17 cellular contexts compared by ENCODE assay signal in genomic region chr1:119868176-119868575, GRCh38. TPM values are rescaled to one million over a fixed set of nuclear protein-coding genes. Genes with fewer than 3 reads are reported as not detected.
DNase-seq lines count a peak whose midpoint lies in the region; ATAC-seq and TF ChIP-seq lines count a peak whose summit lies in the region.
"Had no signal": no experiment of that assay in that cellular context is flagged by ENCODE, and none has a peak within 500 bp of the region (broad histone marks: within the 10 kb centered on the region; RNA-seq: fewer than 3 reads in every experiment).

No MANE protein-coding gene starts in this region.

- H3K9ac ChIP-seq in PC-3 (ENCODE audit: low read length) = no peak overlapping the region
- H3K9ac ChIP-seq: BLaER1 treated with 17β-estradiol and CSF1 and Interleukin-3, amounts not matched to agents 10 nM and 100 nM had no signal

- no peak overlapping the region for H3K27ac Mint-ChIP-seq in activated CD4-positive, alpha-beta T cell treated with anti-CD3 and anti-CD28 coated beads, Interleukin-2, amount 10 ng/mL, durations not matched to agents 24 days and 14 days
- no peak overlapping the region for H3K27ac Mint-ChIP-seq in activated naive CD4-positive, alpha-beta T cell treated with anti-CD3 and anti-CD28 coated beads for 36 hours
- H3K27ac Mint-ChIP-seq: CD4-positive, alpha-beta T cell; H9; IgD-negative memory B cell had no signal

- WGBS in thyroid gland, 2 donors = 88 to 91% methylated on average over 2 of the region's 2 CpGs

- no peaks in the 10 kb centered on the region for H4K20me1 ChIP-seq in PC-3 (ENCODE audit: low read length)
- H4K20me1 ChIP-seq: BLaER1 treated with 17β-estradiol and CSF1 and Interleukin-3, amounts not matched to agents 10 nM and 100 nM had no signal

- no peak overlapping the region for H3K4me3 ChIP-seq in PC-3 (ENCODE audit: low read length)
- no peak overlapping the region for H3K4me3 ChIP-seq in mucosa of descending colon
- no peak overlapping the region for H3K4me3 ChIP-seq in thyroid gland (replicated peaks in 1 of 3)
- H3K4me3 ChIP-seq: BLaER1 treated with 17β-estradiol and CSF1 and Interleukin-3, amounts not matched to agents 10 nM and 100 nM had no signal

- POLR2A ChIA-PET in PC-3 (lab: Charles Lee; ENCODE audit: unreplicated experiment) = no interaction called here

- no peaks in the 10 kb centered on the region for H3K36me3 ChIP-seq in PC-3 (ENCODE audit: low read depth, low read length)
- H3K36me3 ChIP-seq in mucosa of descending colon (ENCODE audit: low read depth) = no peaks in the 10 kb centered on the region
- no peaks in the 10 kb centered on the region for H3K36me3 ChIP-seq in thyroid gland
- H3K36me3 ChIP-seq: BLaER1 treated with 17β-estradiol and CSF1 and Interleukin-3, amounts not matched to agents 10 nM and 100 nM had no signal

- H3F3A ChIP-seq in PC-3 (ENCODE audit: low read length, unreplicated experiment) = no peaks in the 10 kb centered on the region

- no peaks in the 10 kb centered on the region for H3K27me3 ChIP-seq in PC-3 (ENCODE audit: low read length)
- H3K27me3 ChIP-seq in thyroid gland = no peaks in the 10 kb centered on the region
- H3K27me3 ChIP-seq: BLaER1 treated with 17β-estradiol and CSF1 and Interleukin-3, amounts not matched to agents 10 nM and 100 nM had no signal

- no peak overlapping the region for H3K4me3 Mint-ChIP-seq in activated CD4-positive, alpha-beta T cell treated with anti-CD3 and anti-CD28 coated beads, Interleukin-2, amount 10 ng/mL, durations not matched to agents 24 days and 14 days
- no peak overlapping the region for H3K4me3 Mint-ChIP-seq in activated naive CD4-positive, alpha-beta T cell treated with anti-CD3 and anti-CD28 coated beads for 36 hours
- H3K4me3 Mint-ChIP-seq: CD4-positive, alpha-beta T cell; H9; IgD-negative memory B cell had no signal

- no peaks in the 10 kb centered on the region for H3K79me2 ChIP-seq in PC-3 (ENCODE audit: low read length)

- peaks cover 33% of the 10 kb centered on the region for H3K27me3 Mint-ChIP-seq in activated CD4-positive, alpha-beta T cell treated with anti-CD3 and anti-CD28 coated beads, Interleukin-2, amount 10 ng/mL, durations not matched to agents 24 days and 14 days
- peaks cover 12% of the 10 kb centered on the region for H3K27me3 Mint-ChIP-seq in activated naive CD4-positive, alpha-beta T cell treated with anti-CD3 and anti-CD28 coated beads for 36 hours (ENCODE audit: low read depth)

- peaks cover 11% of the 10 kb centered on the region for H3K4me1 Mint-ChIP-seq in activated CD4-positive, alpha-beta T cell treated with anti-CD3 and anti-CD28 coated beads, Interleukin-2, amount 10 ng/mL, durations not matched to agents 24 days and 14 days
- H3K4me1 Mint-ChIP-seq in activated naive CD4-positive, alpha-beta T cell treated with anti-CD3 and anti-CD28 coated beads for 36 hours (ENCODE audit: low read depth) = no peaks in the 10 kb centered on the region
- H3K4me1 Mint-ChIP-seq: IgD-negative memory B cell had no signal

- TF ChIP-seq CTCF in PC-3 (conservative IDR thresholded peaks at IDR 0.05; ENCODE audit: low read depth, low read length) = no peak
- no peak for TF ChIP-seq CTCF in mucosa of descending colon (IDR thresholded peaks at IDR 0.05)
- no peak for TF ChIP-seq CTCF in thyroid gland (IDR thresholded peaks at IDR 0.05)

- H3K9me3 ChIP-seq in PC-3 (ENCODE audit: low read length) (no peaks in the 10 kb centered on the region), mucosa of descending colon (no peaks in the 10 kb centered on the region), thyroid gland (no peaks in the 10 kb centered on the region)
- H3K9me3 ChIP-seq: BLaER1 treated with 17β-estradiol and CSF1 and Interleukin-3, amounts not matched to agents 10 nM and 100 nM had no signal

- no peak overlapping the region for H2AFZ ChIP-seq in PC-3 (ENCODE audit: low read length)

- BruUV-seq in PC-3 (replicated peaks; lab: Mats Ljungman, UMichigan) = no TSS peak

- TF ChIP-seq POLR2A in thyroid gland (IDR thresholded peaks at IDR 0.05) = no peak

- ATAC-seq in PC-3 (no peak), mucosa of descending colon (peak; percentile 84), HG02884 (IDR thresholded peaks at IDR 0.05; ENCODE audit: unreplicated experiment) (no peak)

- H3K27ac ChIP-seq in PC-3 (ENCODE audit: low read length) (no peak overlapping the region), thyroid gland (no peak overlapping the region)
- H3K27ac ChIP-seq: BLaER1 treated with 17β-estradiol and CSF1 and Interleukin-3, amounts not matched to agents 10 nM and 100 nM had no signal

- no peak overlapping the region for H3K4me2 ChIP-seq in PC-3 (ENCODE audit: low read length)
- H3K4me2 ChIP-seq: BLaER1 treated with 17β-estradiol and CSF1 and Interleukin-3, amounts not matched to agents 10 nM and 100 nM had no signal

- no peaks in the 10 kb centered on the region for H3K36me3 Mint-ChIP-seq in activated CD4-positive, alpha-beta T cell treated with anti-CD3 and anti-CD28 coated beads, Interleukin-2, amount 10 ng/mL, durations not matched to agents 24 days and 14 days (ENCODE audit: low read depth)
- no peaks in the 10 kb centered on the region for H3K36me3 Mint-ChIP-seq in activated naive CD4-positive, alpha-beta T cell treated with anti-CD3 and anti-CD28 coated beads for 36 hours (ENCODE audit: low read depth)
- H3K36me3 Mint-ChIP-seq: IgD-negative memory B cell had no signal

- no peaks in the 10 kb centered on the region for H3K9me2 ChIP-seq in PC-3 (replicated peaks; ENCODE audit: low read length)

- intact Hi-C loops in activated CD4-positive, alpha-beta T cell treated with anti-CD3 and anti-CD28 coated beads, Interleukin-2, amount 10 ng/mL, durations not matched to agents 24 days and 14 days (cut with micrococcal nuclease) = no loop called here
- intact Hi-C loops in PC-3 (cut with micrococcal nuclease) (no loop called here), mucosa of descending colon (cut with DNase I, micrococcal nuclease) (no loop called here), thyroid gland (cut with DNase I) (no loop called here)
- intact Hi-C loops in activated naive CD4-positive, alpha-beta T cell treated with anti-CD3 and anti-CD28 coated beads for 36 hours (cut with micrococcal nuclease) = no loop called here

- no peaks in the 10 kb centered on the region for H3K9me3 Mint-ChIP-seq in activated CD4-positive, alpha-beta T cell treated with anti-CD3 and anti-CD28 coated beads, Interleukin-2, amount 10 ng/mL, durations not matched to agents 24 days and 14 days
- no peaks in the 10 kb centered on the region for H3K9me3 Mint-ChIP-seq in activated naive CD4-positive, alpha-beta T cell treated with anti-CD3 and anti-CD28 coated beads for 36 hours
- H3K9me3 Mint-ChIP-seq: CD4-positive, alpha-beta T cell; H9; IgD-negative memory B cell had no signal

- CTCF ChIA-PET in PC-3 (lab: Charles Lee) = no interaction called here
- CTCF ChIA-PET in activated naive CD4-positive, alpha-beta T cell treated with anti-CD3 and anti-CD28 coated beads for 36 hours (lab: Charles Lee) = interaction anchor here (0.6 to 2.6 kb wide), 7 partner anchors 10 to 111 kb away, joined by 3 to 16 read pairs (median 4); no protein-coding TSS in a partner anchor

- DNase-seq in activated CD4-positive, alpha-beta T cell treated with anti-CD3 and anti-CD28 coated beads, Interleukin-2, amount 10 ng/mL, durations not matched to agents 24 days and 14 days = peak; percentile 24
- DNase-seq in activated CD4-positive, alpha-beta T cell treated with anti-CD3 and anti-CD28 coated beads for 48 hours = no peak
- DNase-seq in PC-3 (peak; percentile 22), mucosa of descending colon (peak in 1 of 3 donors; percentile 48), thyroid gland (no peak)
- no peak for DNase-seq in activated naive CD4-positive, alpha-beta T cell treated with anti-CD3 and anti-CD28 coated beads for 36 hours
- DNase-seq: ACHN; CD4-positive, alpha-beta T cell; DMS79; GOT3; H9 had no signal

- peaks cover 3% of the 10 kb centered on the region for H3K4me1 ChIP-seq in PC-3 (ENCODE audit: insufficient read depth, low read length)
- H3K4me1 ChIP-seq in mucosa of descending colon (ENCODE audit: low read depth) = peaks cover 3% of the 10 kb centered on the region
- H3K4me1 ChIP-seq in thyroid gland = peaks cover 0 to 6% of the 10 kb centered on the region in 2 donors

RNA-seq across cellular contexts. Expression of gene ADAM30, which starts 28.1 kb away (rescaled TPM):
- total RNA-seq in activated CD4-positive, alpha-beta T cell treated with anti-CD3 and anti-CD28 coated beads, Interleukin-2, amount 10 ng/mL, durations not matched to agents 24 days and 14 days = not detected in 2 replicates
- total RNA-seq in PC-3 (2014; rRNA removed) = not detected in 2 replicates
- not detected for total RNA-seq in mucosa of descending colon
- total RNA-seq in thyroid gland = under 1 TPM in 1 of 4 donors, not detected in 3; 0.13 TPM
- not detected for total RNA-seq in activated naive CD4-positive, alpha-beta T cell treated with anti-CD3 and anti-CD28 coated beads for 36 hours
- total RNA-seq: A172; CD4-positive, alpha-beta T cell; G401; H9; HT-29 had no signal

RNA-seq across cellular contexts. Expression of gene REG4, which starts 56.9 kb away (rescaled TPM):
- total RNA-seq in activated CD4-positive, alpha-beta T cell treated with anti-CD3 and anti-CD28 coated beads, Interleukin-2, amount 10 ng/mL, durations not matched to agents 24 days and 14 days = 0.19 and 0.40 TPM in 2 replicates
- 0.40 and 0.87 TPM in 2 replicates for total RNA-seq in PC-3 (2014; rRNA removed)
- 10 to 100 TPM in 1 of 3 donors, 1 to 10 TPM in 2; 1.6 to 36.1 (median 9.3) TPM for total RNA-seq in mucosa of descending colon
- total RNA-seq in thyroid gland = not detected
- 1 to 10 TPM in 1 of 2 experiments, under 1 TPM in 1; 0.64 to 1.0 TPM for total RNA-seq in activated naive CD4-positive, alpha-beta T cell treated with anti-CD3 and anti-CD28 coated beads for 36 hours
- total RNA-seq: A172, G401, H9 had no signal

Comparison
In these comparisons a context has a peak if more than half of its experiments do, and no peak if none do; other contexts are left out.
1. DNase-seq: peak in activated CD4-positive, alpha-beta T cell treated with anti-CD3 and anti-CD28 coated beads, Interleukin-2, amount 10 ng/mL, durations not matched to agents 24 days and 14 days (single experiment) and PC-3 (single experiment); none in activated CD4-positive, alpha-beta T cell treated with anti-CD3 and anti-CD28 coated beads for 48 hours (single experiment), thyroid gland (0 of 2) and activated naive CD4-positive, alpha-beta T cell treated with anti-CD3 and anti-CD28 coated beads for 36 hours (single experiment).